In the genomic region with DNA sequence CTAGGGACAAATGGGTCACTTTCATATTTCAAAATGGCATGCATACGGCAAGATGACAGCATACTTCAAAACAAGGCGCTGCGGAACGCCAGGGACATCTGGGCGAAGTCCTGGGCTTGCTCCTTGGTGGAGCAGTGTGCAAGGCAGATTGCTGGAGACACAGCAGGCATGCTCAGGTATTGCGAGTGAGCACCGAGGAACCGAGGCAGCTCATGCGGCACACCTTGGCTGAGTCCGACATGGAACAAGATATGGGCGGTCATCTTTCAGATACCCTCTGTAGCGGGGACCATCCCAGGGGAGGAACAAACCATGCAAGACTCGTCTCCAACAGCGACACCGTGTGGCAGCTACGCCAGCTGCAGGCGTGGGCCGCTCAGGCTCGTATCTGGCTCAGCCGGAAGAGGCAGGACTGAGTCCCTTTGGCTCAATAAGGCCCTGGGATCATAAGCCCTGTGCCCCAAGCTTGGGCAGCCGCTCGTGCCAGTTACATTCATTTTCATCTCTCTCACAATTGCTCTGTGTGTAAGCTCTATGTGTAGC, we compare ENCODE assay signal across 1 cellular context.
TF ChIP-seq lines count a peak whose summit lies in the region.

No MANE protein-coding gene starts in this region.

TF ChIP-seq in GM23338, 12 proteins besides CTCF, POLR2A, EP300 and RAD21 (continued from another document):
- TF ChIP-seq, protein P1, sequence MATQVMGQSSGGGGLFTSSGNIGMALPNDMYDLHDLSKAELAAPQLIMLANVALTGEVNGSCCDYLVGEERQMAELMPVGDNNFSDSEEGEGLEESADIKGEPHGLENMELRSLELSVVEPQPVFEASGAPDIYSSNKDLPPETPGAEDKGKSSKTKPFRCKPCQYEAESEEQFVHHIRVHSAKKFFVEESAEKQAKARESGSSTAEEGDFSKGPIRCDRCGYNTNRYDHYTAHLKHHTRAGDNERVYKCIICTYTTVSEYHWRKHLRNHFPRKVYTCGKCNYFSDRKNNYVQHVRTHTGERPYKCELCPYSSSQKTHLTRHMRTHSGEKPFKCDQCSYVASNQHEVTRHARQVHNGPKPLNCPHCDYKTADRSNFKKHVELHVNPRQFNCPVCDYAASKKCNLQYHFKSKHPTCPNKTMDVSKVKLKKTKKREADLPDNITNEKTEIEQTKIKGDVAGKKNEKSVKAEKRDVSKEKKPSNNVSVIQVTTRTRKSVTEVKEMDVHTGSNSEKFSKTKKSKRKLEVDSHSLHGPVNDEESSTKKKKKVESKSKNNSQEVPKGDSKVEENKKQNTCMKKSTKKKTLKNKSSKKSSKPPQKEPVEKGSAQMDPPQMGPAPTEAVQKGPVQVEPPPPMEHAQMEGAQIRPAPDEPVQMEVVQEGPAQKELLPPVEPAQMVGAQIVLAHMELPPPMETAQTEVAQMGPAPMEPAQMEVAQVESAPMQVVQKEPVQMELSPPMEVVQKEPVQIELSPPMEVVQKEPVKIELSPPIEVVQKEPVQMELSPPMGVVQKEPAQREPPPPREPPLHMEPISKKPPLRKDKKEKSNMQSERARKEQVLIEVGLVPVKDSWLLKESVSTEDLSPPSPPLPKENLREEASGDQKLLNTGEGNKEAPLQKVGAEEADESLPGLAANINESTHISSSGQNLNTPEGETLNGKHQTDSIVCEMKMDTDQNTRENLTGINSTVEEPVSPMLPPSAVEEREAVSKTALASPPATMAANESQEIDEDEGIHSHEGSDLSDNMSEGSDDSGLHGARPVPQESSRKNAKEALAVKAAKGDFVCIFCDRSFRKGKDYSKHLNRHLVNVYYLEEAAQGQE (IDR thresholded peaks at IDR 0.05; ENCODE audit: unreplicated experiment) = no peak
- TF ChIP-seq NANOG (IDR thresholded peaks at IDR 0.05; ENCODE audit: borderline replicate concordance) = no peak
